14 cellular contexts compared by ENCODE assay signal in the genomic region with DNA sequence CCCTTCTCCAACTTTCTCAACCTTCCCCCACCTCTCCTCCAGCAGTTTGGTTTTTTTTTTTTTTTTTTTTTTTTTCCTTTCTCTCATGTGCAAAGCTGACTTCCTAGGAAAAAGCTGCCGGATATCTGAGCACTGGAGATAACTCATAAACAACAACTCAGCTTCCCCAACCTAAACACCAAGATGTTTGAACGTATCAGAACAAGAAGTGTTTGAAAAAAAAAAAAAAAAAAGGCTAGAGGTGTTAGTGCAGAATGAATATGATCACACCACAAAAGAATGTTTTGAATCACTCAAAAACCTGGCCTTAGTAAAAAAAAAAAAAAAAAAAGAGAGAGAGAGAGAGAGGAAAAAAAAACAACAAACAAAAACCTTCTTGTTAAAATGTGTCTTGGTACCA. TPM values are rescaled to one million over a fixed set of nuclear protein-coding genes. Genes with fewer than 3 reads are reported as not detected.
A peak's percentile ranks its signal among the peaks of the same experiment; 100 is the strongest.
DNase-seq lines count a peak whose midpoint lies in the region; ATAC-seq, FAIRE-seq and TF ChIP-seq lines count a peak whose summit lies in the region.
"Had no signal": no experiment of that assay in that cellular context is flagged by ENCODE, and none has a peak within 500 bp of the region (broad histone marks: within the 10 kb centered on the region; RNA-seq: fewer than 3 reads in every experiment).

No MANE protein-coding gene starts in this region.

- H3K4me3 ChIP-seq in PC-9 (no peak overlapping the region), mammary epithelial cell (replicated peaks in 1 of 3; ENCODE audit: insufficient read depth in 1 of 3, low read depth in 2 of 3, low read length in 3 of 3) (no peak overlapping the region), BE2C (ENCODE audit: low read depth, low read length) (no peak overlapping the region), Peyer's patch (no peak overlapping the region)
- H3K4me3 ChIP-seq: uterus had no signal

- H3K9me3 ChIP-seq in PC-9 (ENCODE audit: insufficient read depth, low read depth): no peaks in the 10 kb centered on the region
- no peaks in the 10 kb centered on the region for H3K9me3 ChIP-seq in mammary epithelial cell (replicated peaks; ENCODE audit: insufficient read depth, low read length)
- no peaks in the 10 kb centered on the region for H3K9me3 ChIP-seq in BE2C
- no peaks in the 10 kb centered on the region for H3K9me3 ChIP-seq in Peyer's patch
- H3K9me3 ChIP-seq: uterus had no signal

- no peaks in the 10 kb centered on the region for H3K27me3 ChIP-seq in PC-9 (ENCODE audit: insufficient read depth, low read depth)
- no peaks in the 10 kb centered on the region for H3K27me3 ChIP-seq in mammary epithelial cell (ENCODE audit: insufficient read depth, low read length)
- no peaks in the 10 kb centered on the region for H3K27me3 ChIP-seq in BE2C
- no peaks in the 10 kb centered on the region for H3K27me3 ChIP-seq in Peyer's patch

- dilution Hi-C loops in mammary epithelial cell (cut with HindIII; ENCODE audit: low sequenced_read_pairs): loop anchor here (5.0 kb wide), 1 partner anchor 82 kb away; no protein-coding TSS in a partner anchor

- TF ChIP-seq POLR2A in Peyer's patch (IDR thresholded peaks at IDR 0.05) (no peak), H54 (IDR thresholded peaks at IDR 0.05; ENCODE audit: low read depth, low read length) (no peak)

- no peak for FAIRE-seq in H54 (lab: Jason Lieb, UNC)

- peaks cover 27% of the 10 kb centered on the region; the same call in 1 of the 2 replicates for H3K36me3 ChIP-seq in PC-9 (ENCODE audit: low read depth)
- peaks cover 22% of the 10 kb centered on the region for H3K36me3 ChIP-seq in mammary epithelial cell (ENCODE audit: insufficient read depth, low read length)
- peaks cover 96% of the 10 kb centered on the region for H3K36me3 ChIP-seq in BE2C
- no peaks in the 10 kb centered on the region for H3K36me3 ChIP-seq in Peyer's patch
- H3K36me3 ChIP-seq: uterus had no signal

- peak overlapping the region; percentile 33 for H3K4me3 Mint-ChIP-seq in activated CD8-positive, alpha-beta memory T cell treated with anti-CD3 and anti-CD28 coated beads, Interleukin-2, amount 10 ng/mL, durations not matched to agents 7 days and 5 days
- peak overlapping the region; percentile 71 for H3K4me3 Mint-ChIP-seq in natural killer cell
- H3K4me3 Mint-ChIP-seq: neural crest cell had no signal

- no peak overlapping the region for H3K9ac ChIP-seq in mammary epithelial cell (ENCODE audit: insufficient read depth, low read length)

- H3K79me2 ChIP-seq in PC-9 (ENCODE audit: low read depth): peaks cover 34% of the 10 kb centered on the region
- H3K79me2 ChIP-seq in mammary epithelial cell (ENCODE audit: insufficient read depth, low read length): peaks cover 65% of the 10 kb centered on the region

- peaks cover 90% of the 10 kb centered on the region for H3K4me1 Mint-ChIP-seq in activated CD8-positive, alpha-beta memory T cell treated with anti-CD3 and anti-CD28 coated beads, Interleukin-2, amount 10 ng/mL, durations not matched to agents 7 days and 5 days
- H3K4me1 Mint-ChIP-seq in natural killer cell: peaks cover 69 to 84% of the 10 kb centered on the region in 2 donors
- H3K4me1 Mint-ChIP-seq: neural crest cell had no signal

- H3K4me2 ChIP-seq in PC-9: no peak overlapping the region; the same call in 1 of the 2 replicates
- peak overlapping the region; percentile 22 for H3K4me2 ChIP-seq in mammary epithelial cell (ENCODE audit: insufficient read depth, low read depth, low read length)

- H3F3A ChIP-seq in PC-9 (ENCODE audit: insufficient read depth, low read depth): 0 out of 2 replicates have a peak, but pooled peaks cover 4% of the 10 kb centered on the region

- POLR2A ChIA-PET in PC-9 (lab: Charles Lee; ENCODE audit: unreplicated experiment): no interaction called here

- peak overlapping the region; percentile 10; the same call in 1 of the 2 replicates for H3K27ac ChIP-seq in PC-9
- H3K27ac ChIP-seq in mammary epithelial cell (ENCODE audit: insufficient read depth, low read depth, low read length): peak overlapping the region; percentile 14
- no peak overlapping the region for H3K27ac ChIP-seq in Peyer's patch
- H3K27ac ChIP-seq: uterus had no signal

- CTCF ChIA-PET in activated CD8-positive, alpha-beta memory T cell treated with anti-CD3 and anti-CD28 coated beads, Interleukin-2, amount 10 ng/mL, durations not matched to agents 7 days and 5 days (lab: Charles Lee): interaction anchor here (0.9 to 1.5 kb wide), 3 partner anchors 10 to 173 kb away, joined by 3 to 5 read pairs (median 4); no protein-coding TSS in a partner anchor
- CTCF ChIA-PET in PC-9 (lab: Charles Lee) (interaction anchor here (0.7 kb wide), 2 partner anchors 8 to 33 kb away, joined by 3 to 6 read pairs; no protein-coding TSS in a partner anchor), mammary epithelial cell (lab: Charles Lee; ENCODE audit: low non-redundant PET) (no interaction called here)

- no peaks in the 10 kb centered on the region for H3K9me2 ChIP-seq in PC-9 (ENCODE audit: insufficient read depth)

- H3K36me3 Mint-ChIP-seq in activated CD8-positive, alpha-beta memory T cell treated with anti-CD3 and anti-CD28 coated beads, Interleukin-2, amount 10 ng/mL, durations not matched to agents 7 days and 5 days: peaks cover 93% of the 10 kb centered on the region
- H3K36me3 Mint-ChIP-seq in natural killer cell: peaks cover 41% of the 10 kb centered on the region

- peak; percentile 48 for ATAC-seq in activated CD8-positive, alpha-beta memory T cell treated with anti-CD3 and anti-CD28 coated beads, Interleukin-2, amount 10 ng/mL, durations not matched to agents 7 days and 5 days
- no peak for ATAC-seq in natural killer cell

- H2AFZ ChIP-seq in PC-9 (no peak overlapping the region), mammary epithelial cell (ENCODE audit: low read depth, low read length) (no peak overlapping the region)

- H3K27ac Mint-ChIP-seq in activated CD8-positive, alpha-beta memory T cell treated with anti-CD3 and anti-CD28 coated beads, Interleukin-2, amount 10 ng/mL, durations not matched to agents 7 days and 5 days: peak overlapping the region; percentile 80
- H3K27ac Mint-ChIP-seq in natural killer cell: peak overlapping the region; percentile 53 to 98
- H3K27ac Mint-ChIP-seq: H9 had no signal

- 0 out of 2 replicates have a peak, but pooled peaks cover 12% of the 10 kb centered on the region for H3K4me1 ChIP-seq in PC-9 (replicated peaks; ENCODE audit: insufficient read depth)
- H3K4me1 ChIP-seq in mammary epithelial cell (ENCODE audit: insufficient read depth, low read length): peaks cover 65% of the 10 kb centered on the region
- H3K4me1 ChIP-seq in BE2C: peaks cover 32% of the 10 kb centered on the region
- no peaks in the 10 kb centered on the region for H3K4me1 ChIP-seq in Peyer's patch
- H3K4me1 ChIP-seq: uterus had no signal

- no TSS peak for BruUV-seq in PC-9 (replicated peaks; lab: Mats Ljungman, UMichigan)
- no TSS peak for BruUV-seq in mammary epithelial cell (replicated peaks; lab: Mats Ljungman, UMichigan)

- no peaks in the 10 kb centered on the region for H3K9me3 Mint-ChIP-seq in activated CD8-positive, alpha-beta memory T cell treated with anti-CD3 and anti-CD28 coated beads, Interleukin-2, amount 10 ng/mL, durations not matched to agents 7 days and 5 days (ENCODE audit: low read depth)
- no peaks in the 10 kb centered on the region for H3K9me3 Mint-ChIP-seq in natural killer cell
- H3K9me3 Mint-ChIP-seq: neural crest cell had no signal

- intact Hi-C loops in PC-9 (cut with micrococcal nuclease; ENCODE audit: unreplicated experiment): loop anchor here (10.0 kb wide), 1 partner anchor 69 kb away; no protein-coding TSS in a partner anchor
- intact Hi-C loops in mammary epithelial cell (cut with micrococcal nuclease): no loop called here
- intact Hi-C loops in natural killer cell (cut with micrococcal nuclease): no loop called here

- TF ChIP-seq CTCF in PC-9 (conservative IDR thresholded peaks at IDR 0.05) (no peak), mammary epithelial cell (conservative IDR thresholded peaks at IDR 0.05 in 1 of 2, IDR thresholded peaks at IDR 0.05 in 1 of 2; ENCODE audit: extremely low read depth in 1 of 2, insufficient read depth in 1 of 2, low read depth in 1 of 2, low read length in 2 of 2) (no peak), natural killer cell (IDR thresholded peaks at IDR 0.05) (no peak), BE2C (IDR thresholded peaks at IDR 0.05; ENCODE audit: low read depth, low read length) (no peak), Peyer's patch (IDR thresholded peaks at IDR 0.05) (no peak)

- H4K20me1 ChIP-seq in PC-9 (ENCODE audit: insufficient read depth) (no peaks in the 10 kb centered on the region), mammary epithelial cell (ENCODE audit: insufficient read depth, low read length) (no peaks in the 10 kb centered on the region)

- 6% methylated on average over 2 of the region's 2 CpGs for WGBS in mammary epithelial cell (ENCODE audit: low coverage, missing lambda C conversion rate)

- in situ Hi-C loops in mammary epithelial cell (cut with MboI; ENCODE audit: low sequenced_read_pairs in 2 of 2): loop anchor here in 1 of 2 donors (10.0 kb wide), 1 partner anchor 519 kb away; no protein-coding TSS in a partner anchor

- DNase-seq in activated CD8-positive, alpha-beta memory T cell treated with anti-CD3 and anti-CD28 coated beads, Interleukin-2, amount 10 ng/mL, durations not matched to agents 7 days and 5 days: no peak
- no peak for DNase-seq in activated CD8-positive, alpha-beta memory T cell treated with anti-CD3 and anti-CD28 coated beads for 24 hours
- DNase-seq in PC-9 (peak in 1 of 2 experiments; percentile 72), mammary epithelial cell (peak; percentile 74), natural killer cell (no peak), BE2C (no peak), Peyer's patch (no peak), H54 (ENCODE audit: insufficient read length, low spot score) (no peak)
- DNase-seq: cerebellar nuclear complex, H9, NCI-H1048, NCI-H510A treated with DMSO at 0.1 percent for 48 hours, uterus had no signal

- no peaks in the 10 kb centered on the region for H3K27me3 Mint-ChIP-seq in activated CD8-positive, alpha-beta memory T cell treated with anti-CD3 and anti-CD28 coated beads, Interleukin-2, amount 10 ng/mL, durations not matched to agents 7 days and 5 days
- no peaks in the 10 kb centered on the region for H3K27me3 Mint-ChIP-seq in natural killer cell (ENCODE audit: low read depth in 2 of 2)

RNA-seq across cellular contexts. Expression of gene GATA3, which starts 11.2 kb away (rescaled TPM):
- 10 to 100 TPM; 61.5 to 83.4 TPM for total RNA-seq in activated CD8-positive, alpha-beta memory T cell treated with anti-CD3 and anti-CD28 coated beads, Interleukin-2, amount 10 ng/mL, durations not matched to agents 7 days and 5 days
- total RNA-seq in PC-9 (2021) (41.2 and 43.6 TPM in 2 replicates), mammary epithelial cell (10 to 100 TPM in 1 of 2 donors, 1 to 10 TPM in 1; 7.7 to 20.6 TPM), natural killer cell (10 to 100 TPM; 50.3 to 92.2 (median 68.8) TPM), Peyer's patch (1 to 10 TPM in 2 of 4 donors, under 1 TPM in 1, not detected in 1; 0.80 to 5.8 (median 1.4) TPM)
- 5.3 TPM for polyA plus RNA-seq in mammary epithelial cell
- polyA minus RNA-seq in mammary epithelial cell: 4.7 TPM
- polyA plus RNA-seq in BE2C (2012; ENCODE audit: insufficient read depth, insufficient read length, low read depth): 223 TPM

Comparison
In these comparisons a context has a peak if more than half of its experiments do, and no peak if none do; other contexts are left out.
1. H3K27ac ChIP-seq: peak in PC-9 (single experiment) and mammary epithelial cell (single experiment); none in Peyer's patch (0 of 4).